ENCODE assay signal across 20 cellular contexts in the genomic region with DNA sequence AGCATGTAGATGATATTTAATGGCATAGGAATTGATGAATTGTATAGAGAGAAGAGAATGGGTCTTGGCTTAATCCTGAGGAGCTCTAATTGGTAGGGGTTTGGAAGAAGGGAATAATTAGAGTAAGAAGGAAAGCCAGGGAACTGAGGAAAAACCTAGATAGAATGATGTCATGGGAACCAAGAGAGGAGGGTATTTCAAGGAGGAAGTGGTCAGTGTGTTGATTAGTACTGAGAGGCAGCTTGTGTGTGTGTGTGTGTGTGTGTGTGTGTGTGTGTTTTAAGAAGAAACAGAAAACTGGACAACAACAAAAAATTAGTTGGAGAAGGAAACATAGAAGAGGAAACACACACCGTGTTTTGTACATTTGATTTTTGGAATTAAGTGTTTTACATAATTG.
DNase-seq lines count a peak whose midpoint lies in the region; TF ChIP-seq lines count a peak whose summit lies in the region.
"Had no signal": no experiment of that assay in that cellular context is flagged by ENCODE, and none has a peak within 500 bp of the region (broad histone marks: within the 10 kb centered on the region; RNA-seq: fewer than 3 reads in every experiment).

No MANE protein-coding gene starts in this region.

- in situ Hi-C loops in GM13977 (cut with MboI; ENCODE audit: low pct_unique_long_range_greater_than_20kb, low sequenced_read_pairs, unreplicated experiment) = no loop called here

- DNase-seq in GM12865 (ENCODE audit: low read depth) = peak; percentile 18
- peak; percentile 17 for DNase-seq in GM13977 (ENCODE audit: low spot score)
- peak; percentile 8 for DNase-seq in SKM-1 treated with dmso at 0.1 percent for 144 hours (lab: John Stamatoyannopoulos, UW; ENCODE audit: unreplicated experiment)
- DNase-seq in kidney tubule cell (ENCODE audit: low spot score) = peak; percentile 42
- DNase-seq in GM19240 (ENCODE audit: insufficient read length, low spot score) = no peak
- DNase-seq in superior temporal gyrus (ENCODE audit: extremely low spot score) = no peak
- no peak for DNase-seq in COLO829 (ENCODE audit: low spot score)
- DNase-seq: CD8-positive, alpha-beta T cell; DMS79; H9; Kasumi-1; MG63; NCI-H1105 treated with DMSO at 0.1 percent for 48 hours; NCI-H1694 treated with DMSO at 0.1 percent for 48 hours; NCI-H2107; NCI-H2227 treated with DMSO at 0.1 percent for 48 hours; NCI-H524; NCI-H82; SHP77 treated with DMSO at 0.1 percent for 48 hours had no signal

- no peak for TF ChIP-seq CTCF in GM12865 (IDR thresholded peaks at IDR 0.05; ENCODE audit: insufficient read depth, low read depth, low read length, missing control alignments)
- no peak for TF ChIP-seq CTCF in GM13977 (IDR thresholded peaks at IDR 0.05; ENCODE audit: extremely low read depth, insufficient read depth, missing control alignments)

- H3K4me3 ChIP-seq in GM12865 (ENCODE audit: low read depth, low read length) = no peak overlapping the region
- H3K4me3 ChIP-seq: BLaER1 treated with 17β-estradiol and CSF1 and Interleukin-3, amounts not matched to agents 10 nM and 100 nM; MG63 had no signal

Comparison
In these comparisons a context has a peak if more than half of its experiments do, and no peak if none do; other contexts are left out.
1. DNase-seq: peak in GM12865 (single experiment), GM13977 (single experiment), SKM-1 treated with dmso at 0.1 percent for 144 hours (single experiment) and kidney tubule cell (single experiment); none in GM19240 (single experiment), superior temporal gyrus (single experiment) and COLO829 (single experiment).